In the genomic region with DNA sequence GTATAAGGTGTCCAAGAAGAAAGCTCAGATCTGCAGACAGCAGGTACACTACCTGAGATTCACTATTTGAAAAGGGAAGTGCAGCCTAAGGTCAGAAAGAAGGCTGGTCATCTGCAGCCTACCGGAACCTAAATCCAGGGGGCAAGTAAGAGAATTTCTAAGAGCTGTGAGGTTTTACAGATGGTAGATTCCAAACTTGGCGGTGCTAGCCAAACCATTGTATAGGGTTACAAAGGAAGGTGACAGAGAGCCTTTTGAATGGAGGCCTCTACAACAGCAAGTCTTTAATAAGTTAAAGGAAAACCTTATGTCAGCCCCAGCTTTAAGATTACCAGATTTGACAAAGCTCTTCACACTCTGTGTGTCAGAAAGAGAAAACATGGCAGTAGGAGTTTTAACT, we compare ENCODE assay signal across 22 cellular contexts.
DNase-seq lines count a peak whose midpoint lies in the region; FAIRE-seq and TF ChIP-seq lines count a peak whose summit lies in the region.
"Had no signal": no experiment of that assay in that cellular context is flagged by ENCODE, and none has a peak within 500 bp of the region (broad histone marks: within the 10 kb centered on the region; RNA-seq: fewer than 3 reads in every experiment).

No MANE protein-coding gene starts in this region.

- H3K4me1 Mint-ChIP-seq in Caco-2 (ENCODE audit: low read depth, unreplicated experiment): no peaks in the 10 kb centered on the region
- H3K4me1 Mint-ChIP-seq: CD14-positive monocyte; CD4-positive, alpha-beta memory T cell; CD4-positive, CD25-positive, alpha-beta regulatory T cell; CD8-positive, alpha-beta memory T cell had no signal

- no peak overlapping the region for H3K4me3 ChIP-seq in Caco-2 (ENCODE audit: low read depth, low read length)
- H3K4me3 ChIP-seq: BLaER1 had no signal

- intact Hi-C loops in Caco-2 (cut with micrococcal nuclease; ENCODE audit: unreplicated experiment): no loop called here

- DNase-seq in RCC 7860 (ENCODE audit: low spot score): peak; percentile 34
- peak; percentile 16 for DNase-seq in kidney glomerular epithelial cell (lab: John Stamatoyannopoulos, UW)
- peak; percentile 69 for DNase-seq in renal cortical epithelial cell (ENCODE audit: low read depth)
- DNase-seq in Caco-2: no peak
- DNase-seq in activated CD4-positive, alpha-beta T cell treated with anti-CD3 and anti-CD28 coated beads, Interleukin-2, amount 50 U/mL, for 4 hours: no peak
- DNase-seq in SIG-M5 (lab: John Stamatoyannopoulos, UW): no peak
- DNase-seq: 8988T; ACHN; BE2C; C1 segment of cervical spinal cord; CD4-positive, alpha-beta memory T cell; CD4-positive, CD25-positive, alpha-beta regulatory T cell; CD8-positive, alpha-beta memory T cell; COR-L47; DMS79 treated with DMSO at 0.1 percent for 48 hours; GF-D8 had no signal

- CTCF ChIA-PET in Caco-2 (lab: Charles Lee): no interaction called here

- H3K36me3 Mint-ChIP-seq in Caco-2 (ENCODE audit: insufficient read depth, unreplicated experiment): no peaks in the 10 kb centered on the region
- H3K36me3 Mint-ChIP-seq: CD14-positive monocyte; CD4-positive, alpha-beta memory T cell; CD4-positive, CD25-positive, alpha-beta regulatory T cell; CD8-positive, alpha-beta memory T cell had no signal

- H3K27me3 Mint-ChIP-seq in Caco-2 (ENCODE audit: insufficient read depth, unreplicated experiment): no peaks in the 10 kb centered on the region
- H3K27me3 Mint-ChIP-seq: CD4-positive, alpha-beta memory T cell; CD8-positive, alpha-beta memory T cell had no signal

- H3K27me3 ChIP-seq in Caco-2 (replicated peaks; ENCODE audit: control insufficient read depth, insufficient read depth, low read length): no peaks in the 10 kb centered on the region
- H3K27me3 ChIP-seq: BE2C, BLaER1 had no signal

- H3K36me3 ChIP-seq in Caco-2 (ENCODE audit: control insufficient read depth, insufficient read depth, low read length): no peaks in the 10 kb centered on the region
- H3K36me3 ChIP-seq: BE2C, BLaER1 had no signal

- BruUV-seq in Caco-2 (replicated peaks; lab: Mats Ljungman, UMichigan): no TSS peak

- FAIRE-seq in RCC 7860 (lab: Jason Lieb, UNC): peak; percentile 94
- FAIRE-seq: A204.1, G401.6, GM12891, GM19239 had no signal

- no peak for TF ChIP-seq CTCF in Caco-2 (IDR thresholded peaks at IDR 0.05; ENCODE audit: insufficient read depth in 1 of 2, low read depth in 1 of 2, low read length in 1 of 2, severe bottlenecking in 1 of 2, unreplicated experiment in 1 of 2)

- H3K27ac Mint-ChIP-seq in Caco-2 (ENCODE audit: unreplicated experiment): no peak overlapping the region
- H3K27ac Mint-ChIP-seq: CD14-positive monocyte; CD4-positive, alpha-beta memory T cell; CD4-positive, CD25-positive, alpha-beta regulatory T cell; CD8-positive, alpha-beta memory T cell had no signal

- POLR2A ChIA-PET in Caco-2 (lab: Charles Lee): no interaction called here

- H3K4me1 ChIP-seq in Caco-2: no peaks in the 10 kb centered on the region
- H3K4me1 ChIP-seq: BE2C, BLaER1 had no signal

- H3K9me3 ChIP-seq in Caco-2: no peaks in the 10 kb centered on the region
- H3K9me3 ChIP-seq: BE2C, BLaER1 had no signal

- no peak overlapping the region for H3K4me3 Mint-ChIP-seq in Caco-2 (ENCODE audit: unreplicated experiment)
- H3K4me3 Mint-ChIP-seq: CD14-positive monocyte; CD4-positive, alpha-beta memory T cell; CD4-positive, CD25-positive, alpha-beta regulatory T cell; CD8-positive, alpha-beta memory T cell had no signal

- H3K9me3 Mint-ChIP-seq in Caco-2 (ENCODE audit: unreplicated experiment): no peaks in the 10 kb centered on the region
- H3K9me3 Mint-ChIP-seq: CD4-positive, alpha-beta memory T cell; CD8-positive, alpha-beta memory T cell had no signal

Comparison
In these comparisons a context has a peak if more than half of its experiments do, and no peak if none do; other contexts are left out.
1. DNase-seq: peak in RCC 7860 (single experiment), kidney glomerular epithelial cell (single experiment) and renal cortical epithelial cell (single experiment); none in Caco-2 (0 of 2), activated CD4-positive, alpha-beta T cell treated with anti-CD3 and anti-CD28 coated beads, Interleukin-2, amount 50 U/mL, for 4 hours (0 of 2) and SIG-M5 (single experiment).